In the genomic region with DNA sequence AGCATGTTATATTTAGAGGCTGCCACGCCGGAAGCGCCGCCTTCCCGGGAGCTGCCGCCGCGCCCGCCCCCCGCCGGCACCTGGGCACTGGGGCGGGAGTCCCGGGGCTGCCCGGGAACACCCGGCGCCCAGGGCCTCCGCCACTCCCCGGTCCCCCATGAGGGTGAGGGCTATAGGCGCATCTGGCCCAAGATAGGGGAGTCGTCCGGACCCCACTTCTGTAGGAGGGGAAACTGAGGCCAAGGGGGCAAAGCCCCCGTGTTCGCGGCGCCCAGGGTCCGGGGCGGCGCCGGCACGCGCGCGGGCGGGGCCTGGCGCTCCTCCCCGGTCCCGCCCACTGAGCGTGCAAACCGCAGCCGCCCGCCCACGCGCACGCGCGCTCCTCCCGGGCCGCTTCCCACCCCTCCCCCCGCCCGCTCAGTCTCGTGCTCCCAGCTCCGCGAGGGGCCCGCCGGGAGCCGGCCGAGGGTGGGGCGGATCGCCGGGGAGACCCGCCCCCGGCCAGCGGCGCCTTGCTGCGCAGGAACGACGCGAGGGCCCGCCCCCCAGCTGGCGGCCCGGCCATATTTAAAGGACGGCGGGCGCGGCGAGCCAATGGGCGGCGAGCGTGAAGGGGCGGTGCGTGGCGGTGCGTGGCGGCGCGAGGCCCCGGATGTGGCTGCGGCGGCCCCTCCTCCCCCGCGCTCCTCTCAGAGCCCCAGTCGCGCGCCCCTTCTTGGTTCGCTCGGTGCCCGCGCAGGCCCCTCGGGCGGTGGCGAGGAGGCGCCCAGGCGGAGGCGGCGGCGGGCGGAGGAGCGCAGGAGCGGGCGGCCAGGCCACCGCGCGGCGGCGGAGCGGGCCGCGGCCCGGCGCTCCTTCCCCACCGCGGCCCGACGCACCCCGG, we compare ENCODE assay signal across 8 cellular contexts. TPM values are rescaled to one million over a fixed set of nuclear protein-coding genes. Genes with fewer than 3 reads are reported as not detected.
DNase-seq lines count a peak whose midpoint lies in the region; ATAC-seq, FAIRE-seq and TF ChIP-seq lines count a peak whose summit lies in the region.

Gene LSM14B (plus strand): TSS at position 700 of the 883 bp plus-strand sequence. CDS start 192 bp downstream, outside the sequence.

- TF ChIP-seq CTCF in Loucy (conservative IDR thresholded peaks at IDR 0.05; ENCODE audit: low read length) (no peak), RWPE2 (IDR thresholded peaks at IDR 0.05; ENCODE audit: poor library complexity, severe bottlenecking) (no peak), fibroblast of mammary gland (conservative IDR thresholded peaks at IDR 0.05; ENCODE audit: control insufficient read depth, insufficient read depth, low read depth, low read length) (no peak), natural killer cell (IDR thresholded peaks at IDR 0.05) (no peak)

- no peak for FAIRE-seq in H54 (lab: Jason Lieb, UNC)

- DNase-seq in EL (peak; percentile 98), H54 (ENCODE audit: insufficient read length, low spot score) (peak; percentile 93), RWPE2 (ENCODE audit: low spot score) (peak; percentile 99), fibroblast of mammary gland (ENCODE audit: low read depth) (peak; percentile 92), natural killer cell (peak; percentile 94)
- peak; percentile 94 for DNase-seq in activated T-helper 2 cell treated with anti-CD3 and anti-CD28 coated beads, Interferon-gamma antibody, Interleukin-2, Interleukin-4, amounts not matched to agents 10 μg/mL and 5 μg/mL and 100 μg/mL, durations not matched to agents 14 hours and 24 hours and 36 hours (ENCODE audit: low spot score)
- DNase-seq in stimulated activated naive CD4-positive, alpha-beta T cell (lab: John Stamatoyannopoulos, UW): peak; percentile 92 to 99 (median 96)

- no peaks in the 10 kb centered on the region for H3K9me2 ChIP-seq in Loucy (replicated peaks; ENCODE audit: low read depth, low read length)

- H3K27me3 Mint-ChIP-seq in activated T-helper 2 cell treated with anti-CD3 and anti-CD28 coated beads, Interferon-gamma antibody, Interleukin-2, Interleukin-4, amounts not matched to agents 10 μg/mL and 5 μg/mL and 100 μg/mL, durations not matched to agents 14 hours and 24 hours and 36 hours (ENCODE audit: low read depth): no peaks in the 10 kb centered on the region
- peaks cover 0 to 2% of the 10 kb centered on the region in 2 donors for H3K27me3 Mint-ChIP-seq in natural killer cell (ENCODE audit: low read depth in 2 of 2)

- peaks cover 30% of the 10 kb centered on the region for H3K4me1 Mint-ChIP-seq in activated T-helper 2 cell treated with anti-CD3 and anti-CD28 coated beads, Interferon-gamma antibody, Interleukin-2, Interleukin-4, amounts not matched to agents 10 μg/mL and 5 μg/mL and 100 μg/mL, durations not matched to agents 14 hours and 24 hours and 36 hours (ENCODE audit: low read depth)
- H3K4me1 Mint-ChIP-seq in natural killer cell: peaks cover 21 to 43% of the 10 kb centered on the region in 2 donors

- H3K36me3 Mint-ChIP-seq in activated T-helper 2 cell treated with anti-CD3 and anti-CD28 coated beads, Interferon-gamma antibody, Interleukin-2, Interleukin-4, amounts not matched to agents 10 μg/mL and 5 μg/mL and 100 μg/mL, durations not matched to agents 14 hours and 24 hours and 36 hours (ENCODE audit: low read depth): peaks cover 26% of the 10 kb centered on the region
- H3K36me3 Mint-ChIP-seq in natural killer cell: no peaks in the 10 kb centered on the region

- peak within 1 kb of the TSS; percentile 79 for H3K9ac ChIP-seq in Loucy (ENCODE audit: low read depth, low read length, poor library complexity, severe bottlenecking)

- peak; percentile 56; the same call in 1 of the 2 replicates for TF ChIP-seq POLR2A in H54 (IDR thresholded peaks at IDR 0.05; ENCODE audit: low read depth, low read length)

- intact Hi-C loops in activated T-helper 2 cell treated with anti-CD3 and anti-CD28 coated beads, Interferon-gamma antibody, Interleukin-2, Interleukin-4, amounts not matched to agents 10 μg/mL and 5 μg/mL and 100 μg/mL, durations not matched to agents 14 hours and 24 hours and 36 hours (cut with micrococcal nuclease): loop anchor here (1.0 to 5.0 kb wide), 5 partner anchors 21 to 180 kb away; partner anchors contain the start of genes ADRM1, MTG2, OSBPL2 and PSMA7
- intact Hi-C loops in natural killer cell (cut with micrococcal nuclease): loop anchor here (1.0 to 2.0 kb wide), 3 partner anchors 15 to 55 kb away; partner anchors contain the start of genes PSMA7 and SS18L1

- H3K79me2 ChIP-seq in Loucy (ENCODE audit: insufficient read depth, low read length): peaks cover 55% of the 10 kb centered on the region

- peak within 1 kb of the TSS; percentile 88 for H3K27ac Mint-ChIP-seq in activated T-helper 2 cell treated with anti-CD3 and anti-CD28 coated beads, Interferon-gamma antibody, Interleukin-2, Interleukin-4, amounts not matched to agents 10 μg/mL and 5 μg/mL and 100 μg/mL, durations not matched to agents 14 hours and 24 hours and 36 hours
- H3K27ac Mint-ChIP-seq in natural killer cell: peak within 1 kb of the TSS; percentile 81 to 86

- peak within 1 kb of the TSS; percentile 99 for H3K4me2 ChIP-seq in Loucy (ENCODE audit: low read depth, low read length, poor library complexity, severe bottlenecking)

- H3K27me3 ChIP-seq in Loucy (ENCODE audit: insufficient read depth, low read length, poor library complexity, severe bottlenecking): no peaks in the 10 kb centered on the region
- peaks cover 13% of the 10 kb centered on the region for H3K27me3 ChIP-seq in RWPE2 (ENCODE audit: insufficient read depth, poor library complexity, severe bottlenecking)

- peak within 1 kb of the TSS; percentile 86 for H3K4me3 Mint-ChIP-seq in activated T-helper 2 cell treated with anti-CD3 and anti-CD28 coated beads, Interferon-gamma antibody, Interleukin-2, Interleukin-4, amounts not matched to agents 10 μg/mL and 5 μg/mL and 100 μg/mL, durations not matched to agents 14 hours and 24 hours and 36 hours (ENCODE audit: low read depth)
- H3K4me3 Mint-ChIP-seq in natural killer cell: peak within 1 kb of the TSS; percentile 83

- H3K36me3 ChIP-seq in Loucy (ENCODE audit: insufficient read depth, low read length): peaks cover 17% of the 10 kb centered on the region; the same call in 1 of the 2 replicates
- H3K36me3 ChIP-seq in RWPE2 (ENCODE audit: low read depth): peaks cover 36% of the 10 kb centered on the region

- H4K20me1 ChIP-seq in Loucy (ENCODE audit: insufficient read depth, low read length, poor library complexity, severe bottlenecking): peaks cover 25% of the 10 kb centered on the region

- H2AFZ ChIP-seq in Loucy (ENCODE audit: low read length): peak within 1 kb of the TSS; percentile 80

- peak within 1 kb of the TSS; percentile 71 for H3K27ac ChIP-seq in RWPE2 (ENCODE audit: poor library complexity, severe bottlenecking)

- H3K4me1 ChIP-seq in Loucy (ENCODE audit: insufficient read depth, low read length, poor library complexity, severe bottlenecking): peaks cover 54% of the 10 kb centered on the region
- H3K4me1 ChIP-seq in RWPE2 (ENCODE audit: insufficient read depth, poor library complexity, severe bottlenecking): peaks cover 5% of the 10 kb centered on the region

- ATAC-seq in RWPE2 (ENCODE audit: low read depth) (peak; percentile 73), natural killer cell (peak; percentile 78 to 90 (median 78))

- H3K4me3 ChIP-seq in Loucy (ENCODE audit: low read length, poor library complexity, severe bottlenecking) (peak within 1 kb of the TSS; percentile 88), RWPE2 (ENCODE audit: severe bottlenecking) (peak within 1 kb of the TSS; percentile 92), fibroblast of mammary gland (ENCODE audit: control insufficient read depth, low read depth, low read length) (peak within 1 kb of the TSS; percentile 61)

- no peaks in the 10 kb centered on the region for H3K9me3 ChIP-seq in Loucy (ENCODE audit: insufficient read depth, low read depth, low read length)
- no peaks in the 10 kb centered on the region for H3K9me3 ChIP-seq in RWPE2 (ENCODE audit: severe bottlenecking)

- no peaks in the 10 kb centered on the region for H3K9me3 Mint-ChIP-seq in activated T-helper 2 cell treated with anti-CD3 and anti-CD28 coated beads, Interferon-gamma antibody, Interleukin-2, Interleukin-4, amounts not matched to agents 10 μg/mL and 5 μg/mL and 100 μg/mL, durations not matched to agents 14 hours and 24 hours and 36 hours
- no peaks in the 10 kb centered on the region for H3K9me3 Mint-ChIP-seq in natural killer cell

- H3F3A ChIP-seq in Loucy (ENCODE audit: low read depth): peaks cover 2% of the 10 kb centered on the region; the same call in 1 of the 2 replicates

RNA-seq across cellular contexts. Expression of gene LSM14B, which starts in this region (rescaled TPM):
- 42.9 and 45.0 TPM in 2 replicates for total RNA-seq in activated T-helper 2 cell treated with anti-CD3 and anti-CD28 coated beads, Interferon-gamma antibody, Interleukin-2, Interleukin-4, amounts not matched to agents 10 μg/mL and 5 μg/mL and 100 μg/mL, durations not matched to agents 14 hours and 24 hours and 36 hours
- total RNA-seq in natural killer cell: 10 to 100 TPM; 41.1 to 56.2 (median 47.3) TPM

Comparison
In these comparisons a context has a peak if more than half of its experiments do, and no peak if none do; other contexts are left out.
1. Peak in every context shown above with its lines: DNase-seq, ATAC-seq, H3K4me3 ChIP-seq and H3K27ac ChIP-seq.